20 cellular contexts compared by ENCODE assay signal in the genomic region with DNA sequence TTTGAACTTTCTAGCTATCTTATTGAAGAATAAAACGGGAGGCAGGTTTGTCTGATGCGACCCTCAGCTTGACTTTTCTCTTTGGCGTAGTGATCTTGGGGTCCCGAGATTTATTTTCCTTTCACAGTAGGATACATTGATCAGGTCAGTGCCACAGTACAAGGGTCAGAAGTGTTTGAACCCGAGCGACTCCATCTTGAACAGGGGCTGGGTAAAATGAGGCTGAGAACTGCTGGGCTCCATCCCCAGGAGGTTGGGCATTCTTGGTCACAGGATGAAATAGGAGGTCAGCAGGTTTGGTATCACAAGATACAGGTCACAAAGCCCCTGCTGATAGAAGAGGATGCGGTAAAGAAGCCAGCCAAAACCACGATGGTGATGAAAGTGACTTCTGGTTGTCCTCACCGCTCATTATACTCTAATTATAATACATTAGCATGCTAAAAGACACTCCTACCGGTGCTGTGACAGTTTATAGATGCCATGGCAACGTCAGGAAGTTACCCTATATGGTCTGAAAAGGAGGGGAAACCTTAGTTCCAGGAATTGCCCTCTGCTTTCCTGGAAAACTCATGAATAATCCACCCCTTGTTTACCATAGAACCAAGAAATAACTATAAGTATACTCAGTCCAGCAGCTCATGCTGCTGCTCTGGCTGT. TPM values are rescaled to one million over a fixed set of nuclear protein-coding genes. Genes with fewer than 3 reads are reported as not detected.
DNase-seq lines count a peak whose midpoint lies in the region; ATAC-seq, FAIRE-seq and TF ChIP-seq lines count a peak whose summit lies in the region.
"Had no signal": no experiment of that assay in that cellular context is flagged by ENCODE, and none has a peak within 500 bp of the region (broad histone marks: within the 10 kb centered on the region; RNA-seq: fewer than 3 reads in every experiment).

No MANE protein-coding gene starts in this region.

- TSS peak; percentile 4 for BruUV-seq in Caco-2 (replicated peaks; lab: Mats Ljungman, UMichigan)

- H3K36me3 Mint-ChIP-seq in Caco-2 (ENCODE audit: insufficient read depth, unreplicated experiment) (peaks cover 42% of the 10 kb centered on the region), immature natural killer cell (peaks cover 0 to 6% (median 0%) of the 10 kb centered on the region in 3 donors)
- H3K36me3 Mint-ChIP-seq in activated CD4-positive, alpha-beta memory T cell treated with anti-CD3 and anti-CD28 coated beads for 36 hours, result peaks cover 22% of the 10 kb centered on the region

- H3K27ac ChIP-seq in kidney (ENCODE audit: low read depth in 2 of 2, low read length in 2 of 2) (no peak overlapping the region), GM23248 (no peak overlapping the region)
- H3K27ac ChIP-seq: A549, brain microvascular endothelial cell, tibial nerve, WERI-Rb-1 had no signal

- H3K4me3 Mint-ChIP-seq in Caco-2 (ENCODE audit: unreplicated experiment) (no peak overlapping the region), immature natural killer cell (peak overlapping the region in 4 of 5 donors; percentile 0 to 57 (median 28))
- H3K4me3 Mint-ChIP-seq in activated CD4-positive, alpha-beta memory T cell treated with anti-CD3 and anti-CD28 coated beads for 36 hours, result no peak overlapping the region
- H3K4me3 Mint-ChIP-seq: effector memory CD8-positive, alpha-beta T cell had no signal

- H3K27me3 Mint-ChIP-seq in Caco-2 (ENCODE audit: insufficient read depth, unreplicated experiment), result no peaks in the 10 kb centered on the region
- H3K27me3 Mint-ChIP-seq in activated CD4-positive, alpha-beta memory T cell treated with anti-CD3 and anti-CD28 coated beads for 36 hours, result no peaks in the 10 kb centered on the region
- peaks cover 2 to 13% (median 7%) of the 10 kb centered on the region in 3 donors for H3K27me3 Mint-ChIP-seq in immature natural killer cell (ENCODE audit: low read depth in 3 of 3)
- H3K27me3 Mint-ChIP-seq: effector memory CD8-positive, alpha-beta T cell; IgD-negative memory B cell had no signal

- POLR2A ChIA-PET in Caco-2 (lab: Charles Lee), result no interaction called here
- POLR2A ChIA-PET in activated CD4-positive, alpha-beta memory T cell treated with anti-CD3 and anti-CD28 coated beads for 36 hours (lab: Charles Lee), result no interaction called here

- CTCF ChIA-PET in Caco-2 (lab: Charles Lee), result no interaction called here
- CTCF ChIA-PET in activated CD4-positive, alpha-beta memory T cell treated with anti-CD3 and anti-CD28 coated beads for 36 hours (lab: Charles Lee), result no interaction called here

- peak; percentile 26 for DNase-seq in activated CD4-positive, alpha-beta T cell treated with anti-CD3 and anti-CD28 coated beads for 48 hours
- DNase-seq in activated CD4-positive, alpha-beta T cell treated with anti-CD3 and anti-CD28 coated beads, Interleukin-2, amount 50 U/mL, for 1 hour, result no peak
- DNase-seq in Caco-2 (no peak), immature natural killer cell (peak; percentile 42), kidney (no peak), GM23248 (no peak)
- DNase-seq in activated CD4-positive, alpha-beta memory T cell treated with anti-CD3 and anti-CD28 coated beads for 36 hours, result peak; percentile 50
- DNase-seq: activated T-cell treated with anti-CD3 and anti-CD28 coated beads for 4 hours; brain microvascular endothelial cell; effector memory CD8-positive, alpha-beta T cell; foreskin fibroblast; NCI-H1417 treated with DMSO at 0.1 percent for 48 hours; SK-N-SH; WERI-Rb-1 had no signal

- H3K4me1 ChIP-seq in Caco-2 (peaks cover 8% of the 10 kb centered on the region; the same call in 1 of the 2 replicates), kidney (ENCODE audit: control insufficient read depth in 1 of 2, insufficient read depth in 1 of 2, low read depth in 1 of 2, low read length in 2 of 2) (peaks cover 10 to 12% of the 10 kb centered on the region in 2 donors), GM23248 (ENCODE audit: insufficient read depth) (peaks cover 4% of the 10 kb centered on the region; the same call in 1 of the 2 replicates)

- H4K20me1 ChIP-seq in GM23248 (ENCODE audit: insufficient read depth), result no peaks in the 10 kb centered on the region

- no peaks in the 10 kb centered on the region for H3K27me3 ChIP-seq in Caco-2 (replicated peaks; ENCODE audit: control insufficient read depth, insufficient read depth, low read length)
- H3K27me3 ChIP-seq in GM23248 (replicated peaks; ENCODE audit: insufficient read depth), result no peaks in the 10 kb centered on the region
- H3K27me3 ChIP-seq: brain microvascular endothelial cell, tibial nerve had no signal

- H3K9me3 ChIP-seq in Caco-2 (no peaks in the 10 kb centered on the region), kidney (ENCODE audit: control insufficient read depth in 1 of 2, low read length in 2 of 2) (no peaks in the 10 kb centered on the region), GM23248 (ENCODE audit: low read depth) (no peaks in the 10 kb centered on the region)
- H3K9me3 ChIP-seq: A549, SK-N-SH, tibial nerve had no signal

- H2AFZ ChIP-seq in GM23248, result no peak overlapping the region

- intact Hi-C loops in Caco-2 (cut with micrococcal nuclease; ENCODE audit: unreplicated experiment) (no loop called here), kidney (cut with DNase I) (no loop called here)
- intact Hi-C loops in activated CD4-positive, alpha-beta memory T cell treated with anti-CD3 and anti-CD28 coated beads for 36 hours (cut with micrococcal nuclease), result no loop called here

- peaks cover 47% of the 10 kb centered on the region for H3K79me2 ChIP-seq in GM23248 (ENCODE audit: insufficient read depth)

- TF ChIP-seq CTCF in Caco-2 (IDR thresholded peaks at IDR 0.05; ENCODE audit: insufficient read depth in 1 of 2, low read depth in 1 of 2, low read length in 1 of 2, severe bottlenecking in 1 of 2, unreplicated experiment in 1 of 2) (no peak), kidney (IDR thresholded peaks at IDR 0.05; ENCODE audit: borderline replicate concordance, extremely low read depth, insufficient read depth) (no peak)

- H3K4me2 ChIP-seq in GM23248 (ENCODE audit: unreplicated experiment), result no peak overlapping the region
- H3K4me2 ChIP-seq: A549, SK-N-SH had no signal

- WGBS in GM23248 (ENCODE audit: low coverage in 1 of 2, low lambda C conversion rate in 2 of 2, missing lambda C conversion rate in 2 of 2), 2 experiments, result 80% methylated on average over 11 of the region's 11 CpGs

- H3K9me2 ChIP-seq in GM23248 (ENCODE audit: insufficient read depth), result no peaks in the 10 kb centered on the region
- H3K9me2 ChIP-seq: SK-N-SH had no signal

- H3K27ac Mint-ChIP-seq in Caco-2 (ENCODE audit: unreplicated experiment) (no peak overlapping the region), immature natural killer cell (peak overlapping the region; percentile 20 to 89 (median 80))
- H3K27ac Mint-ChIP-seq in activated CD4-positive, alpha-beta memory T cell treated with anti-CD3 and anti-CD28 coated beads for 36 hours, result peak overlapping the region; percentile 72

- no peaks in the 10 kb centered on the region for H3K9me3 Mint-ChIP-seq in Caco-2 (ENCODE audit: unreplicated experiment)
- H3K9me3 Mint-ChIP-seq in activated CD4-positive, alpha-beta memory T cell treated with anti-CD3 and anti-CD28 coated beads for 36 hours, result no peaks in the 10 kb centered on the region
- no peaks in the 10 kb centered on the region for H3K9me3 Mint-ChIP-seq in immature natural killer cell
- H3K9me3 Mint-ChIP-seq: effector memory CD8-positive, alpha-beta T cell; IgD-negative memory B cell had no signal

- FAIRE-seq in kidney (lab: Jason Lieb, UNC), result no peak
- FAIRE-seq: A549 had no signal

- in situ Hi-C loops in GM23248 (cut with MboI), result no loop called here

- no peak for ATAC-seq in HG02571 (IDR thresholded peaks at IDR 0.05; ENCODE audit: unreplicated experiment)
- ATAC-seq: A549; effector memory CD8-positive, alpha-beta T cell had no signal

- H3K4me3 ChIP-seq in Caco-2 (ENCODE audit: low read depth, low read length) (no peak overlapping the region), kidney (ENCODE audit: low read length in 2 of 2) (no peak overlapping the region), GM23248 (no peak overlapping the region)
- H3K4me3 ChIP-seq: A549, tibial nerve had no signal

- peaks cover 9% of the 10 kb centered on the region for H3K4me1 Mint-ChIP-seq in Caco-2 (ENCODE audit: low read depth, unreplicated experiment)
- H3K4me1 Mint-ChIP-seq in activated CD4-positive, alpha-beta memory T cell treated with anti-CD3 and anti-CD28 coated beads for 36 hours (ENCODE audit: low read depth), result peaks cover 35% of the 10 kb centered on the region
- peaks cover 45 to 50% of the 10 kb centered on the region in 2 donors for H3K4me1 Mint-ChIP-seq in immature natural killer cell

- H3K36me3 ChIP-seq in Caco-2 (ENCODE audit: control insufficient read depth, insufficient read depth, low read length) (no peaks in the 10 kb centered on the region; the same call in 1 of the 2 replicates), kidney (ENCODE audit: control insufficient read depth in 1 of 2, insufficient read depth in 2 of 2, low read length in 2 of 2) (peaks cover 0 to 2% of the 10 kb centered on the region in 2 donors), GM23248 (ENCODE audit: low read depth) (no peaks in the 10 kb centered on the region)

- no peak overlapping the region for H3K9ac ChIP-seq in kidney (ENCODE audit: low read length in 2 of 2)
- no peak overlapping the region for H3K9ac ChIP-seq in GM23248
- H3K9ac ChIP-seq: SK-N-SH had no signal

- no peaks in the 10 kb centered on the region for H3F3A ChIP-seq in GM23248 (ENCODE audit: insufficient read depth)

RNA-seq across cellular contexts. Expression of gene TECPR1, which starts 3.0 kb away (rescaled TPM):
- total RNA-seq in Caco-2 (2022) (19.0 and 26.4 TPM in 2 replicates), kidney (39.5 TPM)
- 10 to 100 TPM; 34.5 to 35.3 TPM for total RNA-seq in activated CD4-positive, alpha-beta memory T cell treated with anti-CD3 and anti-CD28 coated beads for 36 hours
- polyA plus RNA-seq in immature natural killer cell (10 to 100 TPM in 1 of 3 donors, 1 to 10 TPM in 2; 5.2 to 12.3 (median 6.7) TPM), kidney (ENCODE audit: insufficient read depth, low read depth, low replicate concordance) (5.1 TPM), GM23248 (2016; fragmentation: Nextera tagmentation; extraction: Ambion mirVana) (8.1 and 8.2 TPM in 2 replicates)
- 24.5 and 27.8 TPM in 2 replicates for total RNA-seq in GM23248 (2014; rRNA removed; shearing (Covaris generic))

RNA-seq across cellular contexts. Expression of gene BRI3, which starts 26.4 kb away (rescaled TPM):
- total RNA-seq in Caco-2 (2022) (197 and 224 TPM in 2 replicates), kidney (192 TPM)
- total RNA-seq in activated CD4-positive, alpha-beta memory T cell treated with anti-CD3 and anti-CD28 coated beads for 36 hours, result 10 to 100 TPM; 52.0 to 52.9 TPM
- polyA plus RNA-seq in immature natural killer cell (10 to 100 TPM; 15.8 to 18.3 (median 17.2) TPM), kidney (ENCODE audit: insufficient read depth, low read depth, low replicate concordance) (240 TPM), GM23248 (2016; fragmentation: Nextera tagmentation; extraction: Ambion mirVana) (195 and 315 TPM in 2 replicates)
- 56.5 and 73.3 TPM in 2 replicates for total RNA-seq in GM23248 (2014; rRNA removed; shearing (Covaris generic))

RNA-seq across cellular contexts. Expression of gene BHLHA15, which starts 43.8 kb away (rescaled TPM):
- total RNA-seq in Caco-2 (2022) (3.4 and 3.6 TPM in 2 replicates), kidney (3.1 TPM)
- under 1 TPM in 1 of 2 experiments, not detected in 1; 0.67 TPM for total RNA-seq in activated CD4-positive, alpha-beta memory T cell treated with anti-CD3 and anti-CD28 coated beads for 36 hours
- polyA plus RNA-seq in immature natural killer cell (not detected), kidney (ENCODE audit: insufficient read depth, low read depth, low replicate concordance) (not detected), GM23248 (2016; fragmentation: Nextera tagmentation; extraction: Ambion mirVana) (not detected in 2 replicates)
- not detected in 2 replicates for total RNA-seq in GM23248 (2014; rRNA removed; shearing (Covaris generic))
- total RNA-seq: G401, myocyte, tibial nerve had no signal

Comparison
In these comparisons a context has a peak if more than half of its experiments do, and no peak if none do; other contexts are left out.
1. DNase-seq: peak in activated CD4-positive, alpha-beta T cell treated with anti-CD3 and anti-CD28 coated beads for 48 hours (single experiment), activated CD4-positive, alpha-beta memory T cell treated with anti-CD3 and anti-CD28 coated beads for 36 hours (single experiment) and immature natural killer cell (3 of 3); none in activated CD4-positive, alpha-beta T cell treated with anti-CD3 and anti-CD28 coated beads, Interleukin-2, amount 50 U/mL, for 1 hour (single experiment), Caco-2 (0 of 2), kidney (single experiment) and GM23248 (single experiment).
2. H3K4me3 Mint-ChIP-seq: peak in immature natural killer cell (4 of 5); none in Caco-2 (single experiment) and activated CD4-positive, alpha-beta memory T cell treated with anti-CD3 and anti-CD28 coated beads for 36 hours (single experiment).